Comparison of ENCODE assay signal across 8 cellular contexts in the genomic region with DNA sequence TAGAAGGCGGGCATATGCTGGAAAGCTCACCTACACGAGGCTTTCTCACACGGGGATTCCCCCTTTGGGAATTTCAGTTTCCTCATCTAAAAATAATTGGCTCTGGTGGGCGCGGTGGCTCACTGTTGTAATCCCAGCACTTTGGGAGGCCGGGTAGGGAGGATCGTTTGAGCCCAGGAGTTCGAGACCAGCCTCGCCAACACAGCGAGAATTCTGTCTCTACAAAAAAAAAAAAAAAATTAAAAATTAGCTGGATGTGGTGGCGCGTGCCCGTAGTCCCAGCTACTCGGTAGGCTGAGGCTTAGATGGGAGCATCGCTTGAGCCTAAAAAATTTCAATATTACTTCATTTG. TPM values are rescaled to one million over a fixed set of nuclear protein-coding genes. Genes with fewer than 3 reads are reported as not detected.
DNase-seq lines count a peak whose midpoint lies in the region; ATAC-seq and TF ChIP-seq lines count a peak whose summit lies in the region.

No MANE protein-coding gene starts in this region.

- H3K27me3 ChIP-seq in liver (ENCODE audit: control insufficient read depth in 4 of 4, insufficient read depth in 4 of 4, low read length in 3 of 4) (no peaks in the 10 kb centered on the region), upper lobe of right lung (no peaks in the 10 kb centered on the region)

- TF ChIP-seq CTCF in liver (IDR thresholded peaks at IDR 0.05; ENCODE audit: low read depth, low read length, missing input control) = no peak
- TF ChIP-seq CTCF in upper lobe of right lung (IDR thresholded peaks at IDR 0.05) = no peak

- no peak for DNase-seq in Right ventricle myocardium inferior (ENCODE audit: missing footprints)
- DNase-seq in cardiac septum (ENCODE audit: low spot score) = no peak
- no peak for DNase-seq in upper lobe of right lung
- no peak for DNase-seq in iPS-NIHi7 (ENCODE audit: extremely low spot score)
- no peak for DNase-seq in NCI-H82 treated with DMSO at 0.1 percent for 48 hours (lab: John Stamatoyannopoulos, UW; ENCODE audit: unreplicated experiment)

- TF ChIP-seq RAD21 in liver (IDR thresholded peaks at IDR 0.05) = no peak

- H3K36me3 ChIP-seq in liver (ENCODE audit: control insufficient read depth in 4 of 4, insufficient read depth in 3 of 4, low read depth in 1 of 4, low read length in 3 of 4) (peaks cover 0 to 2% (median 0%) of the 10 kb centered on the region in 4 donors), upper lobe of right lung (peaks cover 13% of the 10 kb centered on the region)

- H3K4me3 ChIP-seq in liver (ENCODE audit: low read depth in 1 of 3, low read length in 3 of 3) (peak overlapping the region; percentile 87 to 98 (median 90)), upper lobe of right lung (peak overlapping the region; percentile 87)

- ATAC-seq in Right ventricle myocardium inferior (peak; percentile 14), upper lobe of right lung (no peak), GM18519 (IDR thresholded peaks at IDR 0.05; ENCODE audit: low FRiP score, unreplicated experiment) (no peak)

- H3K9me3 ChIP-seq in liver (ENCODE audit: control insufficient read depth in 4 of 4, low read length in 3 of 4) (peaks cover 0 to 3% (median 0%) of the 10 kb centered on the region in 4 donors), upper lobe of right lung (peaks cover 6% of the 10 kb centered on the region)

- WGBS in liver = 71% methylated on average over 15 of the region's 15 CpGs

- intact Hi-C loops in Right ventricle myocardium inferior (cut with DNase I) = no loop called here
- intact Hi-C loops in cardiac septum (cut with DNase I) = loop anchor here (2.0 kb wide), 1 partner anchor 69 kb away; a partner anchor contains a TSS
- intact Hi-C loops in upper lobe of right lung (cut with DNase I) = no loop called here

- H3K4me1 ChIP-seq in liver (ENCODE audit: control insufficient read depth in 4 of 4, insufficient read depth in 4 of 4, low read length in 3 of 4) (peaks cover 0 to 10% (median 8%) of the 10 kb centered on the region in 4 donors), upper lobe of right lung (peaks cover 16% of the 10 kb centered on the region)

- H3K9ac ChIP-seq in liver (ENCODE audit: low read depth in 1 of 2, low read length in 2 of 2) = peak overlapping the region in 1 of 2 donors; percentile 45

- H3K27ac ChIP-seq in angular gyrus (ENCODE audit: low read depth, low read length) = peak overlapping the region; percentile 76
- peak overlapping the region; percentile 68 to 76 for H3K27ac ChIP-seq in liver (ENCODE audit: low read depth in 1 of 2, low read length in 2 of 2)
- H3K27ac ChIP-seq in upper lobe of right lung = peak overlapping the region; percentile 81

TF ChIP-seq in liver, 16 proteins besides CTCF, POLR2A, EP300 and RAD21:
- TF ChIP-seq, protein P1, sequence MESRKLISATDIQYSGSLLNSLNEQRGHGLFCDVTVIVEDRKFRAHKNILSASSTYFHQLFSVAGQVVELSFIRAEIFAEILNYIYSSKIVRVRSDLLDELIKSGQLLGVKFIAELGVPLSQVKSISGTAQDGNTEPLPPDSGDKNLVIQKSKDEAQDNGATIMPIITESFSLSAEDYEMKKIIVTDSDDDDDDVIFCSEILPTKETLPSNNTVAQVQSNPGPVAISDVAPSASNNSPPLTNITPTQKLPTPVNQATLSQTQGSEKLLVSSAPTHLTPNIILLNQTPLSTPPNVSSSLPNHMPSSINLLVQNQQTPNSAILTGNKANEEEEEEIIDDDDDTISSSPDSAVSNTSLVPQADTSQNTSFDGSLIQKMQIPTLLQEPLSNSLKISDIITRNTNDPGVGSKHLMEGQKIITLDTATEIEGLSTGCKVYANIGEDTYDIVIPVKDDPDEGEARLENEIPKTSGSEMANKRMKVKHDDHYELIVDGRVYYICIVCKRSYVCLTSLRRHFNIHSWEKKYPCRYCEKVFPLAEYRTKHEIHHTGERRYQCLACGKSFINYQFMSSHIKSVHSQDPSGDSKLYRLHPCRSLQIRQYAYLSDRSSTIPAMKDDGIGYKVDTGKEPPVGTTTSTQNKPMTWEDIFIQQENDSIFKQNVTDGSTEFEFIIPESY (IDR thresholded peaks at IDR 0.05) = no peak
- no peak for TF ChIP-seq HNF4A (conservative IDR thresholded peaks at IDR 0.05)
- TF ChIP-seq SP1 (IDR thresholded peaks at IDR 0.05) = no peak
- no peak for TF ChIP-seq TAF1 (conservative IDR thresholded peaks at IDR 0.05)
- TF ChIP-seq FOXA1 (IDR thresholded peaks at IDR 0.05) = no peak
- TF ChIP-seq FOXA2 (IDR thresholded peaks at IDR 0.05) = no peak
- no peak for TF ChIP-seq YY1 (IDR thresholded peaks at IDR 0.05)
- no peak for TF ChIP-seq EGR1 (IDR thresholded peaks at IDR 0.05; ENCODE audit: low read depth in 2 of 2)

RNA-seq across cellular contexts. Expression of a gene that starts 0.4 kb away (rescaled TPM):
- total RNA-seq in Right ventricle myocardium inferior = 379 TPM
- total RNA-seq in cardiac septum = 228 TPM
- 10 to 100 TPM; 34.8 to 45.3 TPM for total RNA-seq in liver
- polyA plus RNA-seq in liver = 10 to 100 TPM; 69.6 to 91.8 TPM
- total RNA-seq in upper lobe of right lung = 71.8 TPM
